23 cellular contexts compared by ENCODE assay signal in the genomic region with DNA sequence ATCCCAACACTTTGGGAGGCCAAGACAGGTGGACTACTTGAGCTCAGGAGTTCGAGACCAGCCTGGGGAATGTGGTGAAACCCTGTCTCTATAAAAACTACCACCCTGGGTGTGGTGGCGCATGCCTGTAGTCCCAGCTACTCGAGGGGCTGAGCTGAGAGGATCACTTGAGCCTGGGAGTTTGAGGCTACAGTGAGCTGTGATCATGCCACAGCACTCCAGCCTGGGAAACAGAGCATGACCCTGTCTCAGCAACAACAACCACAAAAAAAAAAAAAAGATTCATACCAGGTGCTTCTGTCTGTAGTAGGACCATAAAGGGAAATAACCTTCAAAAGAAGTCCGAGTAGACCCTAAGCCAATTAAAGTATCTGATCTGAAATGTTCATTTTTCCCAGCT.
DNase-seq lines count a peak whose midpoint lies in the region; ATAC-seq and TF ChIP-seq lines count a peak whose summit lies in the region.
"Had no signal": no experiment of that assay in that cellular context is flagged by ENCODE, and none has a peak within 500 bp of the region (broad histone marks: within the 10 kb centered on the region; RNA-seq: fewer than 3 reads in every experiment).

No MANE protein-coding gene starts in this region.

- H3K4me3 ChIP-seq in BLaER1 (no peak overlapping the region), OCI-LY1 (ENCODE audit: low read depth, low read length, poor library complexity, severe bottlenecking) (peak overlapping the region; percentile 6), tibial artery (no peak overlapping the region)
- H3K4me3 ChIP-seq: A549, breast epithelium, dorsolateral prefrontal cortex, left lung, SJSA1 had no signal

- peak; percentile 86 for ATAC-seq in GM19395 (IDR thresholded peaks at IDR 0.05; ENCODE audit: unreplicated experiment)
- peak; percentile 52 for ATAC-seq in HG02884 (IDR thresholded peaks at IDR 0.05; ENCODE audit: unreplicated experiment)
- no peak for ATAC-seq in GM18520 (IDR thresholded peaks at IDR 0.05; ENCODE audit: unreplicated experiment)
- ATAC-seq: A549; activated naive CD8-positive, alpha-beta T cell treated with anti-CD3 and anti-CD28 coated beads, Interleukin-2, amount 50 U/mL, for 24 hours; activated T-helper 17 cell treated with anti-CD3 and anti-CD28 coated beads, Interleukin-2, amount 50 U/mL, for 72 hours; esophagus mucosa; HepG2; left lung; PC-3; stimulated activated naive CD8-positive, alpha-beta T cell treated with anti-CD3 and anti-CD28 coated beads, Interleukin-15, Interleukin-2, amounts not matched to agents 100 U/mL and 50 U/mL, for 24 hours had no signal

- intact Hi-C loops in tibial artery (cut with DNase I; ENCODE audit: low total_unique reads): no loop called here

- H3K9ac ChIP-seq in BLaER1: no peak overlapping the region
- H3K9ac ChIP-seq in OCI-LY1 (ENCODE audit: low read length): peak overlapping the region; percentile 16; the same call in 1 of the 2 replicates

- H3K9me2 ChIP-seq in OCI-LY1 (ENCODE audit: low read depth, low read length): no peaks in the 10 kb centered on the region

- H4K20me1 ChIP-seq in BLaER1 (no peaks in the 10 kb centered on the region), OCI-LY1 (ENCODE audit: insufficient read depth, low read length) (no peaks in the 10 kb centered on the region)

- peak overlapping the region; percentile 65 for H3K4me2 ChIP-seq in BLaER1
- peak overlapping the region; percentile 52 for H3K4me2 ChIP-seq in OCI-LY1 (ENCODE audit: low read length)
- H3K4me2 ChIP-seq: A549 had no signal

- peaks cover 18% of the 10 kb centered on the region for H3K4me1 ChIP-seq in BLaER1
- peaks cover 48% of the 10 kb centered on the region for H3K4me1 ChIP-seq in OCI-LY1 (ENCODE audit: insufficient read depth, low read length, severe bottlenecking)
- H3K4me1 ChIP-seq in tibial artery: no peaks in the 10 kb centered on the region
- H3K4me1 ChIP-seq: A549, breast epithelium, left lung, SJSA1 had no signal

- H3K9me3 ChIP-seq in BLaER1 (no peaks in the 10 kb centered on the region), OCI-LY1 (ENCODE audit: low read length) (0 out of 2 replicates have a peak, but pooled peaks cover 3% of the 10 kb centered on the region), tibial artery (no peaks in the 10 kb centered on the region)
- H3K9me3 ChIP-seq: A549, breast epithelium, left lung, neutrophil, SJSA1 had no signal

- TF ChIP-seq CTCF in OCI-LY1 (IDR thresholded peaks at IDR 0.05; ENCODE audit: low read length) (no peak; the same call in 1 of the 2 replicates), tibial artery (IDR thresholded peaks at IDR 0.05) (no peak)

- H3K36me3 ChIP-seq in BLaER1: no peaks in the 10 kb centered on the region
- H3K36me3 ChIP-seq in OCI-LY1 (ENCODE audit: insufficient read depth, low read length): no peaks in the 10 kb centered on the region
- no peaks in the 10 kb centered on the region for H3K36me3 ChIP-seq in tibial artery
- H3K36me3 ChIP-seq: breast epithelium, left lung, neutrophil, SJSA1 had no signal

- H3F3A ChIP-seq in OCI-LY1 (ENCODE audit: insufficient read depth, low read length): peaks cover 7% of the 10 kb centered on the region; the same call in 1 of the 2 replicates

- H3K27ac ChIP-seq in BLaER1: 0 out of 2 replicates have a peak overlapping the region, but pooled peaks have one; percentile 31
- H3K27ac ChIP-seq in OCI-LY1 (ENCODE audit: low read depth, low read length, poor library complexity, severe bottlenecking): peak overlapping the region; percentile 91
- no peak overlapping the region for H3K27ac ChIP-seq in tibial artery
- no peak overlapping the region for H3K27ac ChIP-seq in caudate nucleus (ENCODE audit: low read depth, low read length)
- H3K27ac ChIP-seq: A549, breast epithelium, left lung, neutrophil, SJSA1 had no signal

- no peak for DNase-seq in tibial artery
- no peak for DNase-seq in HCEC 1CT
- DNase-seq in caudate nucleus (lab: John Stamatoyannopoulos, UW): no peak
- DNase-seq: activated CD4-positive, CD25-positive, alpha-beta regulatory T cell treated with anti-CD3 and anti-CD28 coated beads, Interleukin-2, amount 50 U/mL, for 72 hours; activated naive CD8-positive, alpha-beta T cell treated with anti-CD3 and anti-CD28 coated beads, Interleukin-2, amount 50 U/mL, for 24 hours; dorsolateral prefrontal cortex; NCI-H2081 treated with DMSO at 0.1 percent for 48 hours; NCI-H526 treated with DMSO at 0.1 percent for 48 hours; PC-3; stimulated activated naive CD8-positive, alpha-beta T cell treated with anti-CD3 and anti-CD28 coated beads, Interleukin-15, Interleukin-2, amounts not matched to agents 100 U/mL and 50 U/mL, for 24 hours had no signal

- H3K27me3 ChIP-seq in BLaER1 (no peaks in the 10 kb centered on the region), OCI-LY1 (ENCODE audit: insufficient read depth, low read length) (no peaks in the 10 kb centered on the region), tibial artery (no peaks in the 10 kb centered on the region)
- H3K27me3 ChIP-seq: breast epithelium, dorsolateral prefrontal cortex, left lung, neutrophil, SJSA1 had no signal

- H3K79me2 ChIP-seq in OCI-LY1 (ENCODE audit: insufficient read depth, low read length): no peaks in the 10 kb centered on the region

- no peak overlapping the region for H2AFZ ChIP-seq in OCI-LY1 (ENCODE audit: low read length)

Comparison
In these comparisons a context has a peak if more than half of its experiments do, and no peak if none do; other contexts are left out.
1. H3K27ac ChIP-seq: peak in BLaER1 (single experiment) and OCI-LY1 (single experiment); none in tibial artery (0 of 2) and caudate nucleus (single experiment).